In genomic region chr4:139454646-139455045, GRCh38 we compare ENCODE assay signal across 8 cellular contexts. TPM values are rescaled to one million over a fixed set of nuclear protein-coding genes. Genes with fewer than 3 reads are reported as not detected.
DNase-seq lines count a peak whose midpoint lies in the region; ATAC-seq and TF ChIP-seq lines count a peak whose summit lies in the region.

No MANE protein-coding gene starts in this region.

- H3K9me3 Mint-ChIP-seq in CD8-positive, alpha-beta memory T cell = no peaks in the 10 kb centered on the region

- no peaks in the 10 kb centered on the region for H3K36me3 ChIP-seq in CD8-positive, alpha-beta memory T cell (ENCODE audit: insufficient read depth, low read length)
- H3K36me3 ChIP-seq in effector memory CD4-positive, alpha-beta T cell (ENCODE audit: control insufficient read depth, insufficient read depth, low read length) = no peaks in the 10 kb centered on the region
- no peaks in the 10 kb centered on the region for H3K36me3 ChIP-seq in neutrophil

- H3K4me1 ChIP-seq in CD8-positive, alpha-beta memory T cell (ENCODE audit: insufficient read depth, low read length) = peaks cover 53% of the 10 kb centered on the region
- peaks cover 13% of the 10 kb centered on the region for H3K4me1 ChIP-seq in effector memory CD4-positive, alpha-beta T cell (ENCODE audit: control insufficient read depth, insufficient read depth, low read length, poor library complexity, severe bottlenecking)
- peaks cover 67 to 78% of the 10 kb centered on the region in 2 experiments for H3K4me1 ChIP-seq in neutrophil (ENCODE audit: control insufficient read depth in 1 of 2, insufficient read depth in 1 of 2, low read depth in 1 of 2, low read length in 1 of 2)

- no peak for TF ChIP-seq CTCF in neutrophil (IDR thresholded peaks at IDR 0.05)

- peak overlapping the region; percentile 87 to 99 (median 96) for H3K4me3 Mint-ChIP-seq in CD8-positive, alpha-beta memory T cell

- peaks cover 71 to 73% (median 72%) of the 10 kb centered on the region in 3 donors for H3K4me1 Mint-ChIP-seq in CD8-positive, alpha-beta memory T cell

- ATAC-seq in HG03159 (IDR thresholded peaks at IDR 0.05; ENCODE audit: unreplicated experiment) = no peak

- no peak for DNase-seq in CD8-positive, alpha-beta memory T cell
- peak; percentile 10 for DNase-seq in MV-4-11 (lab: John Stamatoyannopoulos, UW)
- no peak for DNase-seq in effector memory CD4-positive, alpha-beta T cell
- DNase-seq in middle frontal gyrus (ENCODE audit: extremely low spot score, low spot score) = no peak
- no peak for DNase-seq in A172 (ENCODE audit: low spot score)
- no peak for DNase-seq in NCI-H510A (lab: John Stamatoyannopoulos, UW)

- H3K36me3 Mint-ChIP-seq in CD8-positive, alpha-beta memory T cell = peaks cover 0 to 17% (median 0%) of the 10 kb centered on the region in 3 donors

- H3K27ac ChIP-seq in CD8-positive, alpha-beta memory T cell (ENCODE audit: low read depth, low read length) = peak overlapping the region; percentile 96
- H3K27ac ChIP-seq in effector memory CD4-positive, alpha-beta T cell (ENCODE audit: insufficient read depth, low read length, poor library complexity, severe bottlenecking) = peak overlapping the region; percentile 95
- peak overlapping the region; percentile 93 for H3K27ac ChIP-seq in neutrophil

- H3K9me3 ChIP-seq in CD8-positive, alpha-beta memory T cell (ENCODE audit: low read length) = no peaks in the 10 kb centered on the region
- H3K9me3 ChIP-seq in effector memory CD4-positive, alpha-beta T cell (ENCODE audit: control insufficient read depth, low read length) = no peaks in the 10 kb centered on the region
- H3K9me3 ChIP-seq in neutrophil = no peaks in the 10 kb centered on the region

- H3K27me3 ChIP-seq in CD8-positive, alpha-beta memory T cell (ENCODE audit: insufficient read depth, low read length, poor library complexity, severe bottlenecking) = no peaks in the 10 kb centered on the region
- H3K27me3 ChIP-seq in effector memory CD4-positive, alpha-beta T cell (replicated peaks; ENCODE audit: control insufficient read depth, insufficient read depth, low read length, poor library complexity, severe bottlenecking) = no peaks in the 10 kb centered on the region
- H3K27me3 ChIP-seq in neutrophil = no peaks in the 10 kb centered on the region

- peak overlapping the region; percentile 92 for H3K4me3 ChIP-seq in CD8-positive, alpha-beta memory T cell (ENCODE audit: low read length)
- peak overlapping the region; percentile 71 for H3K4me3 ChIP-seq in effector memory CD4-positive, alpha-beta T cell (ENCODE audit: insufficient read depth, low read depth, low read length, poor library complexity, severe bottlenecking)
- H3K4me3 ChIP-seq in neutrophil (ENCODE audit: low read depth in 1 of 2, low read length in 1 of 2) = peak overlapping the region; percentile 87 to 96

- H3K27ac Mint-ChIP-seq in CD8-positive, alpha-beta memory T cell = peak overlapping the region; percentile 90 to 99 (median 96)

- POLR2A ChIA-PET in CD8-positive, alpha-beta memory T cell (lab: Charles Lee) = interaction anchor here (0.6 to 2.5 kb wide), 2 partner anchors 102 to 164 kb away, joined by 3 to 31 read pairs; partner anchors contain the start of gene SETD7

- CTCF ChIA-PET in CD8-positive, alpha-beta memory T cell (lab: Charles Lee) = interaction anchor here (2.0 kb wide), 1 partner anchor 106 kb away, joined by 7 read pairs; no protein-coding TSS in a partner anchor

- peaks cover 0 to 2% of the 10 kb centered on the region in 2 donors for H3K27me3 Mint-ChIP-seq in CD8-positive, alpha-beta memory T cell

RNA-seq across cellular contexts. Expression of gene RAB33B, which starts 0.7 kb away (rescaled TPM):
- 1 to 10 TPM; 5.6 to 6.2 TPM for total RNA-seq in CD8-positive, alpha-beta memory T cell
- polyA plus RNA-seq in CD8-positive, alpha-beta memory T cell = 8.4 TPM
- total RNA-seq in A172 (2014; rRNA removed; shearing (Covaris generic)) = 4.2 and 5.4 TPM in 2 replicates
